Comparison of ENCODE assay signal across 1 cellular context in the genomic region with DNA sequence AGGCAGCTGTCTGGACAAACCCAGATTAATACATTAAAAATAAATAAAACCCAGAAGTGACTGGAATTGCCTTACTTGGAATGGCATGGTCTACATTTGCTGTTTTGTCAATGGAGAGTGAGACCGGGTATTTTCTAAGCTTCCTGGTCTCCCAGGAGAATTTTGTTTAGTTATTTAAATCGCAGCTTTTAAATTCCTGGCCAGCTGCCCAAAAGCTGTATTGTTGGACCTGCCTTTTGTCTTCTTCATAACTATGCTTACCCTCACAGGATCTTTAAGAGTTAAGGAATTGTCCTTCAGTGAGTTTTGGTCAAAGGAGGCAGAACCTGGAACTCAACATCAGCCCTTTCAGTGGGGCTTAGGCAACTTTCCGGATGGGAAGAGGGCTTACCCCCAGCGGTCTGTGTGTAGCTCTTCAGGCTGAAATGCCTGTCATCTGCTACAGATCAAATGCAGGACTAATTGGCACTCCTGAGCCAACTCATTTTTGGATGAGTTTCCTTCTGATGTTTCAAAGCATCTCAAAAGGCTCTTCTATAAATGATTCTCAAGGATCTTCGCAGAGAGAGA.
TF ChIP-seq lines count a peak whose summit lies in the region.

No MANE protein-coding gene starts in this region.

TF ChIP-seq in H1, 55 proteins besides CTCF, POLR2A, EP300 and RAD21:
- no peak for TF ChIP-seq GTF2F1 (IDR thresholded peaks at IDR 0.05; ENCODE audit: borderline replicate concordance, low read depth, low read length)
- TF ChIP-seq EZH2 (IDR thresholded peaks at IDR 0.05; ENCODE audit: low read depth, low read length, severe bottlenecking): no peak
- TF ChIP-seq TBP (IDR thresholded peaks at IDR 0.05; ENCODE audit: low read depth, low read length): no peak
- no peak for TF ChIP-seq CTBP2 (IDR thresholded peaks at IDR 0.05; ENCODE audit: borderline replicate concordance, insufficient read depth, insufficient read length, low read length)
- no peak for TF ChIP-seq MAFK (IDR thresholded peaks at IDR 0.05; ENCODE audit: low read depth, low read length)
- TF ChIP-seq SP1 (IDR thresholded peaks at IDR 0.05; ENCODE audit: low read depth, low read length): no peak
- TF ChIP-seq CHD2 (IDR thresholded peaks at IDR 0.05; ENCODE audit: low read length): no peak
- TF ChIP-seq TAF1 (IDR thresholded peaks at IDR 0.05; ENCODE audit: low read depth, low read length): no peak
- no peak for TF ChIP-seq BACH1 (IDR thresholded peaks at IDR 0.05; ENCODE audit: low read length)
- TF ChIP-seq CHD1 (IDR thresholded peaks at IDR 0.05; ENCODE audit: low read depth, low read length): no peak
- TF ChIP-seq SAP30 (IDR thresholded peaks at IDR 0.05; ENCODE audit: insufficient read depth, insufficient replicate concordance, low read length): no peak
- no peak for TF ChIP-seq YY1 (IDR thresholded peaks at IDR 0.05; ENCODE audit: low read depth, low read length)
- TF ChIP-seq TEAD4 (IDR thresholded peaks at IDR 0.05; ENCODE audit: low read depth, low read length): no peak
- no peak for TF ChIP-seq KDM4A (IDR thresholded peaks at IDR 0.05; ENCODE audit: low read depth, low read length, severe bottlenecking)
